In the genomic region with DNA sequence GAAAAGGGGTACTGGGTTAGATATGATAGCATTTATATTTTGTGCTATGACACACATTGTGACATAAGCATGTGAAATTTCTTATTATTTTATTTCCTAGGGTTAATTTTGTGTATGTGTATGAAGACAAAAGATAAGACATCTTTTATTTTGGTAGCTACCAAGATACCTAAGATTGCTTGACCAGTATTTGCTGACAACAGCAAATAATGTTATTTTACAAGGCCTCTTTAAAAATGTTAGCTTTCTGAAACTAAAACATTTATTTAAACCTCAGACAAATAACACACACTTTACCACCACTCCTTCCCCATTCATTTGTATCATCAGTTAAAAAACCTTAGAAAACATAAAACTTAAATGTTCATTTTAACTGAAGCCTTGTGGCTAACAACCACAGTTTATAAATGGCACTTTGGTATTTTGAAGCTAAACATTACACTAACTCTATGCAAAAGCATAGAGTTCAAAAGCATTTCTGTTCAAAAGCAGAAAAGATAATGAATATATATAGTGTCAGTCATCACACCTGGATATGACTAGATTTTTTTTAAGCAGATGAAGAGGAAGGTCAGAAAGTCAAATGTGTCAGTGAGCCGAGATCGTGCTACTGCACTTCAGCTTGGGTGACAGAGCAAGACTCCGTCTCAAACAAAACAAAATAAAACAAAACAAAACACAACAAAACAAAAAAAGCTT, we compare ENCODE assay signal across 13 cellular contexts.
"Had no signal": no experiment of that assay in that cellular context is flagged by ENCODE, and none has a peak within 500 bp of the region (broad histone marks: within the 10 kb centered on the region; RNA-seq: fewer than 3 reads in every experiment).

No MANE protein-coding gene starts in this region.

- H3K9me3 ChIP-seq: esophagus squamous epithelium, thyroid gland had no signal

- H3K27me3 ChIP-seq: esophagus squamous epithelium, thyroid gland had no signal

- H3K27ac ChIP-seq: esophagus squamous epithelium, thyroid gland had no signal

- H3K36me3 ChIP-seq: esophagus squamous epithelium, thyroid gland had no signal

- H3K4me1 ChIP-seq: esophagus squamous epithelium, thyroid gland had no signal

- DNase-seq: activated CD4-positive, alpha-beta memory T cell treated with anti-CD3 and anti-CD28 coated beads for 36 hours; activated CD4-positive, alpha-beta T cell treated with anti-CD3 and anti-CD28 coated beads for 4 hours; activated gamma-delta T cell treated with Interleukin-2 at 50 U/mL for 16 hours; activated T-cell treated with anti-CD3 and anti-CD28 coated beads for 4 hours; dermis blood vessel endothelial cell; effector memory CD4-positive, alpha-beta T cell; esophagus squamous epithelium; occipital lobe; retina; stimulated activated naive CD4-positive, alpha-beta T cell; thyroid gland had no signal

- ATAC-seq: activated naive CD4-positive, alpha-beta T cell treated with anti-CD3 and anti-CD28 coated beads, Interleukin-2, amount 50 U/mL, for 72 hours; WTC11 had no signal

- H3K4me3 ChIP-seq: esophagus squamous epithelium, thyroid gland had no signal
